ENCODE assay signal across 17 cellular contexts in genomic region chr6:84314377-84314898, GRCh38.
"Had no signal": no experiment of that assay in that cellular context is flagged by ENCODE, and none has a peak within 500 bp of the region (broad histone marks: within the 10 kb centered on the region; RNA-seq: fewer than 3 reads in every experiment).

No MANE protein-coding gene starts in this region.

- H3K27me3 ChIP-seq: cardiac muscle cell, colonic mucosa, esophagus squamous epithelium, gastroesophageal sphincter, left lung had no signal

- H3K27me3 Mint-ChIP-seq: activated naive CD8-positive, alpha-beta T cell treated with anti-CD3 and anti-CD28 coated beads, Interleukin-2, amount 10 ng/mL, durations not matched to agents 7 days and 5 days; stimulated activated naive CD8-positive, alpha-beta T cell treated with anti-CD3 and anti-CD28 coated beads, Interleukin-15, amount 100 ng/mL, for 72 hours had no signal

- H3K9me3 ChIP-seq: colonic mucosa, esophagus squamous epithelium had no signal

- H3K4me3 Mint-ChIP-seq: activated naive CD8-positive, alpha-beta T cell treated with anti-CD3 and anti-CD28 coated beads, Interleukin-2, amount 10 ng/mL, durations not matched to agents 7 days and 5 days; nephron; stimulated activated naive CD8-positive, alpha-beta T cell treated with anti-CD3 and anti-CD28 coated beads, Interleukin-15, amount 100 ng/mL, for 72 hours; T-helper 1 cell treated with Interleukin-12 subunit alpha and Interleukin-12 subunit beta and Interleukin-4 antibody, amounts not matched to agents 30 μg/mL and 1 μg/mL, for 36 hours had no signal

- H3K27ac ChIP-seq: cardiac muscle cell, colonic mucosa, esophagus squamous epithelium, gastroesophageal sphincter, left lung, thoracic aorta had no signal

- H3K36me3 Mint-ChIP-seq: activated naive CD8-positive, alpha-beta T cell treated with anti-CD3 and anti-CD28 coated beads, Interleukin-2, amount 10 ng/mL, durations not matched to agents 7 days and 5 days had no signal

- H3K4me1 ChIP-seq: colonic mucosa, esophagus squamous epithelium, gastroesophageal sphincter, left lung had no signal

- DNase-seq: activated CD4-positive, alpha-beta T cell treated with anti-CD3 and anti-CD28 coated beads, Interleukin-2, amount 50 U/mL, for 4 hours; activated gamma-delta T cell treated with Interleukin-2 at 50 U/mL for 16 hours; activated naive CD8-positive, alpha-beta T cell treated with anti-CD3 and anti-CD28 coated beads, Interleukin-2, amount 10 ng/mL, durations not matched to agents 7 days and 5 days; activated T-cell treated with anti-CD3 and anti-CD28 coated beads, Interleukin-2, amount 50 U/mL, for 48 hours; anterior cingulate cortex; colonic mucosa; esophagus squamous epithelium; stimulated activated CD4-positive, alpha-beta T cell treated with anti-CD3 and anti-CD28 coated beads, Interleukin-15, amount 100 ng/mL, for 24 hours; stimulated activated CD4-positive, alpha-beta T cell treated with anti-CD3 and anti-CD28 coated beads, Interleukin-4, amount 100 ng/mL, for 24 hours; stimulated activated naive CD8-positive, alpha-beta T cell treated with anti-CD3 and anti-CD28 coated beads, Interleukin-15, amount 100 ng/mL, for 72 hours had no signal

- ATAC-seq: activated CD4-positive, CD25-positive, alpha-beta regulatory T cell treated with anti-CD3 and anti-CD28 coated beads, Interleukin-2, amount 50 U/mL, for 24 hours; gastroesophageal sphincter; left lung; stimulated activated naive CD8-positive, alpha-beta T cell treated with anti-CD3 and anti-CD28 coated beads, Interleukin-15, amount 100 ng/mL, for 72 hours had no signal

- H3K36me3 ChIP-seq: cardiac muscle cell, colonic mucosa, esophagus squamous epithelium, gastroesophageal sphincter, left lung, thoracic aorta had no signal

- H3K4me3 ChIP-seq: cardiac muscle cell, colonic mucosa, esophagus squamous epithelium, gastroesophageal sphincter, left lung, thoracic aorta had no signal

- H3K4me1 Mint-ChIP-seq: activated naive CD8-positive, alpha-beta T cell treated with anti-CD3 and anti-CD28 coated beads, Interleukin-2, amount 10 ng/mL, durations not matched to agents 7 days and 5 days; nephron; stimulated activated naive CD8-positive, alpha-beta T cell treated with anti-CD3 and anti-CD28 coated beads, Interleukin-15, amount 100 ng/mL, for 72 hours had no signal

- H3K27ac Mint-ChIP-seq: activated naive CD8-positive, alpha-beta T cell treated with anti-CD3 and anti-CD28 coated beads, Interleukin-2, amount 10 ng/mL, durations not matched to agents 7 days and 5 days; nephron; stimulated activated naive CD8-positive, alpha-beta T cell treated with anti-CD3 and anti-CD28 coated beads, Interleukin-15, amount 100 ng/mL, for 72 hours; T-helper 1 cell treated with Interleukin-12 subunit alpha and Interleukin-12 subunit beta and Interleukin-4 antibody, amounts not matched to agents 30 μg/mL and 1 μg/mL, for 36 hours had no signal

- H3K9me3 Mint-ChIP-seq: T-helper 1 cell treated with Interleukin-12 subunit alpha and Interleukin-12 subunit beta and Interleukin-4 antibody, amounts not matched to agents 30 μg/mL and 1 μg/mL, for 36 hours had no signal
